Comparison of ENCODE assay signal across 30 cellular contexts in genomic region chr6:11552390-11552789, GRCh38. TPM values are rescaled to one million over a fixed set of nuclear protein-coding genes. Genes with fewer than 3 reads are reported as not detected.
DNase-seq lines count a peak whose midpoint lies in the region; ATAC-seq and TF ChIP-seq lines count a peak whose summit lies in the region.
"Had no signal": no experiment of that assay in that cellular context is flagged by ENCODE, and none has a peak within 500 bp of the region (broad histone marks: within the 10 kb centered on the region; RNA-seq: fewer than 3 reads in every experiment).

No MANE protein-coding gene starts in this region.

- CTCF ChIA-PET in naive thymus-derived CD4-positive, alpha-beta T cell (lab: Charles Lee) = no interaction called here

- WGBS in neuronal stem cell (ENCODE audit: extremely low coverage in 2 of 2, insufficient read length in 2 of 2, insufficient replicate concordance in 1 of 2), 2 donors = no CpG with 5 or more reads among the region's 1 CpG

- POLR2A ChIA-PET in naive thymus-derived CD4-positive, alpha-beta T cell (lab: Charles Lee) = no interaction called here

- DNase-seq in DMS 273 (lab: John Stamatoyannopoulos, UW; ENCODE audit: unreplicated experiment) (peak; percentile 30), DMS 273 treated with DMSO at 0.1 percent for 48 hours (lab: John Stamatoyannopoulos, UW) (no peak), NAMALWA (ENCODE audit: low spot score) (peak; percentile 30), SIG-M5 treated with dmso at 0.1 percent for 504 hours (lab: John Stamatoyannopoulos, UW; ENCODE audit: unreplicated experiment) (peak; percentile 89), neuronal stem cell (ENCODE audit: low spot score) (no peak), pons (ENCODE audit: low spot score) (no peak), osteocyte (ENCODE audit: extremely low spot score, unreplicated experiment) (no peak)
- DNase-seq in naive thymus-derived CD4-positive, alpha-beta T cell = no peak
- DNase-seq: activated CD4-positive, alpha-beta T cell treated with anti-CD3 and anti-CD28 coated beads, Interleukin-2, amount 50 U/mL, for 4 hours; activated CD8-positive, alpha-beta memory T cell treated with anti-CD3 and anti-CD28 coated beads, Interleukin-2, amount 50 U/mL, for 4 hours; aorta; caudate nucleus; CD8-positive, alpha-beta T cell; DMS153; left ventricle myocardium inferior; NCI-H1048; NCI-H187; NCI-H524 treated with DMSO at 0.1 percent for 48 hours; PC-9; sigmoid colon; stimulated activated naive CD8-positive, alpha-beta T cell treated with anti-CD3 and anti-CD28 coated beads, Interleukin-15, Interleukin-2, amounts not matched to agents 100 U/mL and 50 U/mL, for 24 hours; tibial artery had no signal

- no peak overlapping the region for H3K4me3 Mint-ChIP-seq in naive thymus-derived CD4-positive, alpha-beta T cell
- no peak overlapping the region for H3K4me3 Mint-ChIP-seq in osteocyte (ENCODE audit: unreplicated experiment)
- H3K4me3 Mint-ChIP-seq: activated naive CD8-positive, alpha-beta T cell; CD8-positive, alpha-beta T cell; dendritic cell treated with granulocyte-macrophage colony-stimulating factor and Interleukin-4, amounts not matched to agents 40 ng/mL and 50 ng/mL, for 4 days; IgD-negative memory B cell; nephron; WTC11 had no signal

- no peak overlapping the region for H3K4me3 ChIP-seq in naive thymus-derived CD4-positive, alpha-beta T cell (ENCODE audit: low read length)
- H3K4me3 ChIP-seq in neuronal stem cell (ENCODE audit: low read length in 2 of 2) = no peak overlapping the region
- H3K4me3 ChIP-seq: gastroesophageal sphincter, left ventricle myocardium inferior, PC-9, sigmoid colon, tibial artery had no signal

- H3K79me1 ChIP-seq in neuronal stem cell (ENCODE audit: low read depth, low read length) = no peaks in the 10 kb centered on the region

- H3K4me1 ChIP-seq in naive thymus-derived CD4-positive, alpha-beta T cell (ENCODE audit: control insufficient read depth in 2 of 2, insufficient read depth in 2 of 2, low read length in 2 of 2) = no peaks in the 10 kb centered on the region
- H3K4me1 ChIP-seq in neuronal stem cell (ENCODE audit: control insufficient read depth in 2 of 2, insufficient read depth in 1 of 2, low read depth in 1 of 2, low read length in 2 of 2) = peaks cover 8 to 11% of the 10 kb centered on the region in 2 donors
- H3K4me1 ChIP-seq: gastroesophageal sphincter, left ventricle myocardium inferior, sigmoid colon, tibial artery had no signal

- H2AK5ac ChIP-seq in neuronal stem cell (ENCODE audit: low read depth, low read length) = no peak overlapping the region

- no peak overlapping the region for H2BK5ac ChIP-seq in neuronal stem cell (ENCODE audit: low read length)

- no peak overlapping the region for H3K23ac ChIP-seq in neuronal stem cell (ENCODE audit: low read depth, low read length, poor library complexity)

- no peak for TF ChIP-seq CTCF in osteocyte (IDR thresholded peaks at IDR 0.05)

- no peak overlapping the region for H3K27ac Mint-ChIP-seq in naive thymus-derived CD4-positive, alpha-beta T cell
- no peak overlapping the region for H3K27ac Mint-ChIP-seq in osteocyte (ENCODE audit: unreplicated experiment)
- H3K27ac Mint-ChIP-seq: activated naive CD8-positive, alpha-beta T cell; activated T-helper 2 cell treated with anti-CD3 and anti-CD28 coated beads, Interferon-gamma antibody, Interleukin-2, Interleukin-4, amounts not matched to agents 10 μg/mL and 5 μg/mL and 100 μg/mL, durations not matched to agents 14 hours and 24 hours and 36 hours; CD8-positive, alpha-beta T cell; nephron; WTC11 had no signal

- no peaks in the 10 kb centered on the region for H3K9me3 ChIP-seq in naive thymus-derived CD4-positive, alpha-beta T cell (ENCODE audit: control insufficient read depth in 2 of 3, low read length in 3 of 3)
- H3K9me3 ChIP-seq in neuronal stem cell (replicated peaks in 1 of 2; ENCODE audit: control insufficient read depth in 2 of 2, insufficient read depth in 1 of 2, low read depth in 1 of 2, low read length in 2 of 2) = no peaks in the 10 kb centered on the region
- H3K9me3 ChIP-seq: gastroesophageal sphincter, left ventricle myocardium inferior, sigmoid colon, tibial artery had no signal

- no peak overlapping the region for H2AFZ ChIP-seq in neuronal stem cell (ENCODE audit: low read length)
- H2AFZ ChIP-seq: PC-9 had no signal

- H4K8ac ChIP-seq in neuronal stem cell (ENCODE audit: low read depth, low read length) = no peak overlapping the region

- H3K27me3 ChIP-seq in naive thymus-derived CD4-positive, alpha-beta T cell (ENCODE audit: control insufficient read depth in 2 of 2, insufficient read depth in 2 of 2, low read length in 2 of 2) = no peaks in the 10 kb centered on the region
- H3K27me3 ChIP-seq in neuronal stem cell (ENCODE audit: control insufficient read depth in 3 of 3, insufficient read depth in 3 of 3, low read depth in 1 of 3, low read length in 3 of 3) = no peaks in the 10 kb centered on the region
- H3K27me3 ChIP-seq: gastroesophageal sphincter, sigmoid colon, tibial artery had no signal

- peaks cover 0 to 5% (median 0%) of the 10 kb centered on the region in 11 donors for H3K9me3 Mint-ChIP-seq in naive thymus-derived CD4-positive, alpha-beta T cell
- no peaks in the 10 kb centered on the region for H3K9me3 Mint-ChIP-seq in osteocyte (ENCODE audit: unreplicated experiment)
- H3K9me3 Mint-ChIP-seq: activated T-helper 2 cell treated with anti-CD3 and anti-CD28 coated beads, Interferon-gamma antibody, Interleukin-2, Interleukin-4, amounts not matched to agents 10 μg/mL and 5 μg/mL and 100 μg/mL, durations not matched to agents 14 hours and 24 hours and 36 hours; CD8-positive, alpha-beta T cell; dendritic cell treated with granulocyte-macrophage colony-stimulating factor and Interleukin-4, amounts not matched to agents 40 ng/mL and 50 ng/mL, for 4 days; IgD-negative memory B cell; nephron had no signal

- no peak overlapping the region for H3K14ac ChIP-seq in neuronal stem cell (ENCODE audit: low read length)

- no peak overlapping the region for H3K4ac ChIP-seq in neuronal stem cell (ENCODE audit: low read length)

- H3K4me1 Mint-ChIP-seq in naive thymus-derived CD4-positive, alpha-beta T cell = peaks cover 0 to 7% (median 0%) of the 10 kb centered on the region in 7 donors
- H3K4me1 Mint-ChIP-seq in osteocyte (ENCODE audit: unreplicated experiment) = peaks cover 1% of the 10 kb centered on the region
- H3K4me1 Mint-ChIP-seq: nephron had no signal

- peak; percentile 54 for ATAC-seq in naive thymus-derived CD4-positive, alpha-beta T cell
- ATAC-seq: CD8-positive, alpha-beta T cell; gastroesophageal sphincter; stimulated activated naive CD8-positive, alpha-beta T cell treated with anti-CD3 and anti-CD28 coated beads, Interleukin-15, Interleukin-2, amounts not matched to agents 100 U/mL and 50 U/mL, for 24 hours; WTC11 had no signal

- H3K36me3 Mint-ChIP-seq in naive thymus-derived CD4-positive, alpha-beta T cell = no peaks in the 10 kb centered on the region
- no peaks in the 10 kb centered on the region for H3K36me3 Mint-ChIP-seq in osteocyte (ENCODE audit: unreplicated experiment)
- H3K36me3 Mint-ChIP-seq: CD8-positive, alpha-beta T cell; IgD-negative memory B cell had no signal

- H3K18ac ChIP-seq in neuronal stem cell (ENCODE audit: low read length) = no peak overlapping the region

- H2BK120ac ChIP-seq in neuronal stem cell (ENCODE audit: low read depth, low read length) = no peak overlapping the region

- H3K4me2 ChIP-seq in neuronal stem cell (ENCODE audit: insufficient read depth, low read length, poor library complexity, severe bottlenecking) = no peak overlapping the region
- H3K4me2 ChIP-seq: PC-9 had no signal

- H3K27ac ChIP-seq in naive thymus-derived CD4-positive, alpha-beta T cell (ENCODE audit: low read depth, low read length) = no peak overlapping the region
- H3K27ac ChIP-seq in neuronal stem cell (replicated peaks; ENCODE audit: low read length) = no peak overlapping the region
- H3K27ac ChIP-seq: 22Rv1, gastroesophageal sphincter, left ventricle myocardium inferior, PC-9, sigmoid colon, tibial artery had no signal

- H2BK15ac ChIP-seq in neuronal stem cell (ENCODE audit: low read length) = no peak overlapping the region

- no peak overlapping the region for H3K9ac ChIP-seq in neuronal stem cell (ENCODE audit: low read depth, low read length, poor library complexity)

- intact Hi-C loops in naive thymus-derived CD4-positive, alpha-beta T cell (cut with micrococcal nuclease) = no loop called here

- H2BK12ac ChIP-seq in neuronal stem cell (ENCODE audit: low read length) = no peak overlapping the region

- no peak overlapping the region for H4K91ac ChIP-seq in neuronal stem cell (ENCODE audit: low read depth, low read length, poor library complexity)

- no peaks in the 10 kb centered on the region for H3K36me3 ChIP-seq in naive thymus-derived CD4-positive, alpha-beta T cell (ENCODE audit: control insufficient read depth in 2 of 3, insufficient read depth in 3 of 3, low read length in 3 of 3)
- H3K36me3 ChIP-seq in neuronal stem cell (replicated peaks in 1 of 2; ENCODE audit: control insufficient read depth in 2 of 2, insufficient read depth in 2 of 2, low read length in 2 of 2) = no peaks in the 10 kb centered on the region
- H3K36me3 ChIP-seq: gastroesophageal sphincter, left ventricle myocardium inferior, sigmoid colon, tibial artery had no signal

- peaks cover 0 to 9% (median 0%) of the 10 kb centered on the region in 5 donors for H3K27me3 Mint-ChIP-seq in naive thymus-derived CD4-positive, alpha-beta T cell
- no peaks in the 10 kb centered on the region for H3K27me3 Mint-ChIP-seq in osteocyte (ENCODE audit: unreplicated experiment)
- H3K27me3 Mint-ChIP-seq: activated naive CD8-positive, alpha-beta T cell; dendritic cell treated with granulocyte-macrophage colony-stimulating factor and Interleukin-4, amounts not matched to agents 40 ng/mL and 50 ng/mL, for 4 days; IgD-negative memory B cell had no signal

RNA-seq across cellular contexts. Expression of gene TMEM170B, which starts 14.8 kb away (rescaled TPM):
- total RNA-seq in naive thymus-derived CD4-positive, alpha-beta T cell = 10 to 100 TPM in 1 of 5 experiments, 1 to 10 TPM in 3, under 1 TPM in 1; 0.29 to 12.7 (median 3.4) TPM
- polyA plus RNA-seq in naive thymus-derived CD4-positive, alpha-beta T cell = under 1 TPM; 0.37 TPM
- 13.1 TPM for polyA plus RNA-seq in neuronal stem cell (2013, experiment 1 of 2)
- polyA plus RNA-seq in neuronal stem cell (2013, experiment 2 of 2) = 13.0 TPM
- 3.5 and 3.7 TPM in 2 replicates for total RNA-seq in osteocyte

Comparison
In these comparisons a context has a peak if more than half of its experiments do, and no peak if none do; other contexts are left out.
1. DNase-seq: peak in DMS 273 (single experiment), NAMALWA (single experiment) and SIG-M5 treated with dmso at 0.1 percent for 504 hours (single experiment); none in DMS 273 treated with DMSO at 0.1 percent for 48 hours (single experiment), naive thymus-derived CD4-positive, alpha-beta T cell (0 of 9), neuronal stem cell (single experiment), pons (single experiment) and osteocyte (single experiment).